Comparison of ENCODE assay signal across 9 cellular contexts in genomic region chr3:141408596-141408995, GRCh38. TPM values are rescaled to one million over a fixed set of nuclear protein-coding genes. Genes with fewer than 3 reads are reported as not detected.
DNase-seq lines count a peak whose midpoint lies in the region; ATAC-seq and TF ChIP-seq lines count a peak whose summit lies in the region.
"Had no signal": no experiment of that assay in that cellular context is flagged by ENCODE, and none has a peak within 500 bp of the region (broad histone marks: within the 10 kb centered on the region; RNA-seq: fewer than 3 reads in every experiment).

No MANE protein-coding gene starts in this region.

- H3K27me3 ChIP-seq in AG04450 (ENCODE audit: control insufficient read depth, insufficient read depth, low read length) (no peaks in the 10 kb centered on the region), GM23248 (replicated peaks; ENCODE audit: insufficient read depth) (no peaks in the 10 kb centered on the region), rectal smooth muscle tissue (ENCODE audit: control insufficient read depth, insufficient read depth, low read length) (no peaks in the 10 kb centered on the region)
- H3K27me3 ChIP-seq in effector memory CD4-positive, alpha-beta T cell (replicated peaks; ENCODE audit: control insufficient read depth, insufficient read depth, low read length, poor library complexity, severe bottlenecking) = no peaks in the 10 kb centered on the region

- peaks cover 90% of the 10 kb centered on the region for H3K79me2 ChIP-seq in GM23248 (ENCODE audit: insufficient read depth)

- H3K9ac ChIP-seq in GM23248 (peak overlapping the region; percentile 65; the same call in 1 of the 2 replicates), rectal smooth muscle tissue (ENCODE audit: low read length) (no peak overlapping the region)

- H3K27ac ChIP-seq in AG04450 (ENCODE audit: low read depth, low read length) = peak overlapping the region; percentile 22
- H3K27ac ChIP-seq in GM23248 = peak overlapping the region; percentile 92
- peak overlapping the region; percentile 92 to 94 for H3K27ac ChIP-seq in coronary artery
- H3K27ac ChIP-seq in rectal smooth muscle tissue (ENCODE audit: low read depth, low read length) = peak overlapping the region; percentile 39
- H3K27ac ChIP-seq in effector memory CD4-positive, alpha-beta T cell (ENCODE audit: insufficient read depth, low read length, poor library complexity, severe bottlenecking) = no peak overlapping the region

- in situ Hi-C loops in GM23248 (cut with MboI) = no loop called here

- peaks cover 96% of the 10 kb centered on the region for H3F3A ChIP-seq in GM23248 (ENCODE audit: insufficient read depth)

- peaks cover 32% of the 10 kb centered on the region for H3K36me3 ChIP-seq in GM23248 (ENCODE audit: low read depth)
- H3K36me3 ChIP-seq in rectal smooth muscle tissue (ENCODE audit: control insufficient read depth, insufficient read depth, low read length) = peaks cover 11% of the 10 kb centered on the region
- H3K36me3 ChIP-seq in effector memory CD4-positive, alpha-beta T cell (ENCODE audit: control insufficient read depth, insufficient read depth, low read length) = peaks cover 16% of the 10 kb centered on the region

- 24 to 31% methylated on average over 1 of the region's 1 CpG for WGBS in GM23248 (ENCODE audit: low coverage in 1 of 2, low lambda C conversion rate in 2 of 2, missing lambda C conversion rate in 2 of 2), 2 experiments

- POLR2A ChIA-PET in AG04450 (lab: Yijun Ruan, JAX) = interaction anchor here (0.9 to 1.0 kb wide), 2 partner anchors 8 to 42 kb away, joined by 3 read pairs; no protein-coding TSS in a partner anchor

- ATAC-seq in HG03378 (IDR thresholded peaks at IDR 0.05; ENCODE audit: unreplicated experiment) (no peak), HG02759 (IDR thresholded peaks at IDR 0.05; ENCODE audit: unreplicated experiment) (no peak)

- DNase-seq in AG04450 (ENCODE audit: low read depth, low spot score) (no peak), GM23248 (no peak), coronary artery (ENCODE audit: low spot score) (no peak), NCI-H446 (lab: John Stamatoyannopoulos, UW) (no peak)
- DNase-seq in effector memory CD4-positive, alpha-beta T cell = no peak
- DNase-seq: amygdala had no signal

- no peak overlapping the region for H3K4me2 ChIP-seq in GM23248 (ENCODE audit: unreplicated experiment)

- H3K4me3 ChIP-seq in AG04450 (ENCODE audit: low read depth, low read length) (no peak overlapping the region), GM23248 (no peak overlapping the region), coronary artery (no peak overlapping the region), rectal smooth muscle tissue (ENCODE audit: low read length) (no peak overlapping the region)
- no peak overlapping the region for H3K4me3 ChIP-seq in effector memory CD4-positive, alpha-beta T cell (ENCODE audit: insufficient read depth, low read depth, low read length, poor library complexity, severe bottlenecking)

- TF ChIP-seq CTCF in AG04450 (IDR thresholded peaks at IDR 0.05; ENCODE audit: low read depth, low read length) (no peak), coronary artery (IDR thresholded peaks at IDR 0.05) (no peak)

- H3K4me1 ChIP-seq in GM23248 (ENCODE audit: insufficient read depth) (peaks cover 98% of the 10 kb centered on the region), rectal smooth muscle tissue (ENCODE audit: control insufficient read depth, insufficient read depth, low read length) (peaks cover 66% of the 10 kb centered on the region)
- H3K4me1 ChIP-seq in effector memory CD4-positive, alpha-beta T cell (ENCODE audit: control insufficient read depth, insufficient read depth, low read length, poor library complexity, severe bottlenecking) = peaks cover 34% of the 10 kb centered on the region

- CTCF ChIA-PET in AG04450 (lab: Charles Lee) = no interaction called here

- no peaks in the 10 kb centered on the region for H4K20me1 ChIP-seq in GM23248 (ENCODE audit: insufficient read depth)

- no peaks in the 10 kb centered on the region for H3K9me2 ChIP-seq in GM23248 (ENCODE audit: insufficient read depth)

- H3K9me3 ChIP-seq in AG04450 (ENCODE audit: control insufficient read depth, insufficient read depth, low read length) = no peaks in the 10 kb centered on the region
- no peaks in the 10 kb centered on the region for H3K9me3 ChIP-seq in GM23248 (ENCODE audit: low read depth)
- no peaks in the 10 kb centered on the region for H3K9me3 ChIP-seq in effector memory CD4-positive, alpha-beta T cell (ENCODE audit: control insufficient read depth, low read length)

- no peak overlapping the region for H2AFZ ChIP-seq in GM23248

RNA-seq across cellular contexts. Expression of gene ZBTB38, which starts 40.3 kb away (rescaled TPM):
- 85.1 and 97.1 TPM in 2 replicates for polyA plus RNA-seq in AG04450 (2011; rRNA removed)
- polyA minus RNA-seq in AG04450 (2011; rRNA and poly(A)+ RNA removed) = 176 and 193 TPM in 2 replicates
- 159 and 175 TPM in 2 replicates for total RNA-seq in GM23248 (2014; rRNA removed; shearing (Covaris generic))
- polyA plus RNA-seq in GM23248 (2016; fragmentation: Nextera tagmentation; extraction: Ambion mirVana) = 107 and 112 TPM in 2 replicates
